8 cellular contexts compared by ENCODE assay signal in the genomic region with DNA sequence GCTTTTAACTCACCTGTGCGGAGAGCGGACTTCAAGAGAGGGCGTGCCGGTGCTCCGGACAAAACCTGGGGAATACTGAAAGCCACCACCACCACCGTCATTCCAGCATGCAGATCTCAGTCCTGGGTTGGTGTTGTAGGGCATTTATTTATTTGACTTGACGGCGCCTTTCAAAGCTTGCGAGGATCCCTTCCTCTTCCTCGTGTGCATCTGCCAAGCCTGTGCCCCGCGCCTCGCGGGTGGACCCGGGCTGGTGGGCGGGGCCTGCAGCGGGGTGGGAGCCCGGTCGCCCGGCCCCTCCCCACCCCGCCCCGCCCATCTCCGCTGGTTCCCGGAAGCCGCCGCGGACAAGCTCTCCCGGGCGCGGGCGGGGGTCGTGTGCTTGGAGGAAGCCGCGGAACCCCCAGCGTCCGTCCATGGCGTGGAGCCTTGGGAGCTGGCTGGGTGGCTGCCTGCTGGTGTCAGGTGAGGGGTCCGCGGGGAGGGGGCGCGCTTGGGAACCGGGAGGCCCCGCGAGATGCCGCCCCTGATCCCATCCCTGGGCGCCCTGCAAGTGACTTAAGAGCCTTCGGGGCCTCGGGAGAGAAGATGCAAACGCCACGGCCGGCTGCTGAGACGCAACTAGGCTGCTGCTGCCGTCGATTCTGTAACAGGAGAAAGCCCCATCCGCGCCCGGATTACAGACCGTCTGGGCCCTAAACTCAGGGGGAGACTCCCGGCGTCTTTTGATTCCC. TPM values are rescaled to one million over a fixed set of nuclear protein-coding genes. Genes with fewer than 3 reads are reported as not detected.
A peak's percentile ranks its signal among the peaks of the same experiment; 100 is the strongest.
DNase-seq lines count a peak whose midpoint lies in the region; ATAC-seq and TF ChIP-seq lines count a peak whose summit lies in the region.

A gene (plus strand): TSS at position 318 of the 734 bp plus-strand sequence. CDS start 99 bp downstream, at position 417.

- H3K9ac ChIP-seq in SK-N-MC (ENCODE audit: insufficient read length) = peak within 1 kb of the TSS; percentile 79

- H3K4me3 ChIP-seq in SK-N-MC = peak within 1 kb of the TSS; percentile 89

- DNase-seq in Calu3 (peak; percentile 67), LoVo (ENCODE audit: low spot score) (peak; percentile 71), SK-N-MC (ENCODE audit: low read depth, low spot score) (no peak), germinal center (ENCODE audit: low spot score) (peak; percentile 89), occipital lobe (lab: John Stamatoyannopoulos, UW) (peak; percentile 39), superior temporal gyrus (ENCODE audit: extremely low spot score) (peak; percentile 38)
- DNase-seq in activated naive CD4-positive, alpha-beta T cell treated with anti-CD3 and anti-CD28 coated beads, Interleukin-2, amount 10 ng/mL, durations not matched to agents 7 days and 5 days = peak; percentile 80

- no peaks in the 10 kb centered on the region; the same call in 1 of the 2 replicates for H3K36me3 ChIP-seq in SK-N-MC (ENCODE audit: insufficient read depth, low read length)

- no peak for TF ChIP-seq CTCF in Calu3 (IDR thresholded peaks at IDR 0.05; ENCODE audit: unreplicated experiment)

- H3K4me3 Mint-ChIP-seq in Calu3 (ENCODE audit: low read depth, unreplicated experiment) = peak within 1 kb of the TSS; percentile 96
- peak within 1 kb of the TSS; percentile 98 for H3K4me3 Mint-ChIP-seq in activated naive CD4-positive, alpha-beta T cell treated with anti-CD3 and anti-CD28 coated beads, Interleukin-2, amount 10 ng/mL, durations not matched to agents 7 days and 5 days

- H3K9me3 Mint-ChIP-seq in Calu3 (ENCODE audit: low read depth, unreplicated experiment) = no peaks in the 10 kb centered on the region
- H3K9me3 Mint-ChIP-seq in activated naive CD4-positive, alpha-beta T cell treated with anti-CD3 and anti-CD28 coated beads, Interleukin-2, amount 10 ng/mL, durations not matched to agents 7 days and 5 days = no peaks in the 10 kb centered on the region

- peaks cover 39% of the 10 kb centered on the region for H3K36me3 Mint-ChIP-seq in Calu3 (ENCODE audit: insufficient read depth, unreplicated experiment)
- peaks cover 62% of the 10 kb centered on the region for H3K36me3 Mint-ChIP-seq in activated naive CD4-positive, alpha-beta T cell treated with anti-CD3 and anti-CD28 coated beads, Interleukin-2, amount 10 ng/mL, durations not matched to agents 7 days and 5 days

- no peak within 1 kb of the TSS for H3K27ac ChIP-seq in SK-N-MC

- CTCF ChIA-PET in Calu3 (lab: Charles Lee) = interaction anchor here (0.7 kb wide), 1 partner anchor 95 kb away, joined by 4 read pairs; no protein-coding TSS in a partner anchor
- CTCF ChIA-PET in activated naive CD4-positive, alpha-beta T cell treated with anti-CD3 and anti-CD28 coated beads, Interleukin-2, amount 10 ng/mL, durations not matched to agents 7 days and 5 days (lab: Charles Lee) = interaction anchor here (0.7 to 2.4 kb wide), 8 partner anchors 28 to 179 kb away, joined by 3 to 8 read pairs (median 4); a partner anchor contains a TSS

- H3K4me1 Mint-ChIP-seq in Calu3 (ENCODE audit: low read depth, unreplicated experiment) = peaks cover 46% of the 10 kb centered on the region
- peaks cover 71% of the 10 kb centered on the region for H3K4me1 Mint-ChIP-seq in activated naive CD4-positive, alpha-beta T cell treated with anti-CD3 and anti-CD28 coated beads, Interleukin-2, amount 10 ng/mL, durations not matched to agents 7 days and 5 days

- peak; percentile 39 for ATAC-seq in GM21576 (IDR thresholded peaks at IDR 0.05; ENCODE audit: unreplicated experiment)

- intact Hi-C loops in Calu3 (cut with micrococcal nuclease; ENCODE audit: unreplicated experiment) = loop anchor here (10.0 kb wide), 1 partner anchor 59 kb away; a partner anchor contains a TSS

- no TSS peak for BruUV-seq in Calu3 (replicated peaks; lab: Mats Ljungman, UMichigan)

- H3K27me3 Mint-ChIP-seq in Calu3 (ENCODE audit: unreplicated experiment) = no peaks in the 10 kb centered on the region
- H3K27me3 Mint-ChIP-seq in activated naive CD4-positive, alpha-beta T cell treated with anti-CD3 and anti-CD28 coated beads, Interleukin-2, amount 10 ng/mL, durations not matched to agents 7 days and 5 days = no peaks in the 10 kb centered on the region

- no peaks in the 10 kb centered on the region for H3K9me3 ChIP-seq in SK-N-MC (ENCODE audit: low read depth, low read length)

- H3K27ac Mint-ChIP-seq in Calu3 (ENCODE audit: unreplicated experiment) = peak within 1 kb of the TSS; percentile 96
- H3K27ac Mint-ChIP-seq in activated naive CD4-positive, alpha-beta T cell treated with anti-CD3 and anti-CD28 coated beads, Interleukin-2, amount 10 ng/mL, durations not matched to agents 7 days and 5 days = peak within 1 kb of the TSS; percentile 85

RNA-seq across cellular contexts. Expression of the gene that starts here (rescaled TPM):
- total RNA-seq in Calu3 (2022) = 16.0 and 18.2 TPM in 2 replicates
- total RNA-seq in occipital lobe = 10.3 TPM
